7 cellular contexts compared by ENCODE assay signal in the genomic region with DNA sequence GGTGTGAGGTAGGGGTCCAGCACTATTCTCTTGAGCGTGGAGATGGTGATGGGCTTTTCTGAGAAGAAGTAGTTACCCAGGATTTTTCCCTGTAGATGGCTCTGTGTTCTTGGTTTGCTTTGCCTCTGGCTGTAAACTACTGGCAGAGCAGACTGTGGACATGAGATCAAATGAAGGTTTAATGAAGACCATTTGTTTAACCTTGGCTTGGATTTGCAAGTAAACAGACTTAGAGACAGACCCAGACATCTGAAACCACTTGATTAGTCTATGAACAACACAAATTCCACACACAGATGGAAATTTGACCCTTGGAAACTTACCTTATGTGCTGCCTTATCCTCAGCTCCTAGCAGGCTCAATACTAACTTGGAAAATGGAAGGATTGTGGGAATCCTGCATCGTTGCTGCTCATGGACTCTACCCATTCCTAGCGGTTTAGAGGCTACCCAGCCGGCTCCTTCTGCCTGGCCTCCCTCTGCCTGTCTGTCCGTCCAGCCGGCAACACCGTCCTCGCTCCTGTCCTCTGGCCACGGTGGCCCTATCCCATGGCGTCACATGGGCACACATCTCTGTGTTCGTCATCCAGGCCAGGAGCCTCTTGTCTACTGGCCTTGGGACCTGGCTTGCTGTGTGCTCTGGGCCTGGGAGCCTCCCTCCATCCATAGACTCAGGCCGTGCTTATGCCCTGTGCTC. TPM values are rescaled to one million over a fixed set of nuclear protein-coding genes. Genes with fewer than 3 reads are reported as not detected.
DNase-seq lines count a peak whose midpoint lies in the region; ATAC-seq and TF ChIP-seq lines count a peak whose summit lies in the region.
"Not testable (repeated sequence)": the region's sequence is repeated elsewhere in the genome, so short reads cannot be mapped to it uniquely, and the experiment has no call there.

No MANE protein-coding gene starts in this region.

- H3F3A ChIP-seq in GM23248 (ENCODE audit: insufficient read depth) = not testable (repeated sequence)

- not testable (repeated sequence) for H3K4me3 Mint-ChIP-seq in WTC11

- DNase-seq in GM23248 (peak; percentile 0), WTC11 (ENCODE audit: low spot score) (peak; percentile 4), fibroblast of villous mesenchyme (ENCODE audit: low read depth) (peak; percentile 19), left cardiac atrium (peak; percentile 12), left lobe of liver (ENCODE audit: low spot score) (peak; percentile 28), psoas muscle (peak; percentile 16 to 51), suprapubic skin (ENCODE audit: low spot score in 2 of 2) (peak in 1 of 2 donors; percentile 60)

- intact Hi-C loops in left cardiac atrium (cut with DNase I); psoas muscle (cut with DNase I): not testable (repeated sequence)

- in situ Hi-C loops in GM23248 (cut with MboI) = not testable (repeated sequence)

- not testable (repeated sequence) for H3K9me3 ChIP-seq in GM23248 (ENCODE audit: low read depth); psoas muscle; suprapubic skin

- TF ChIP-seq EP300 in suprapubic skin (IDR thresholded peaks at IDR 0.05) = not testable (repeated sequence)

- not testable (repeated sequence) for H3K27ac ChIP-seq in GM23248, psoas muscle
- H3K27ac ChIP-seq in suprapubic skin = peak overlapping the region; percentile 48

- not testable (repeated sequence) for H3K36me3 ChIP-seq in GM23248 (ENCODE audit: low read depth); psoas muscle (ENCODE audit: insufficient read depth in 1 of 2, low read depth in 1 of 2); suprapubic skin

- not testable (repeated sequence) for TF ChIP-seq CTCF in WTC11 (IDR thresholded peaks at IDR 0.05); fibroblast of villous mesenchyme (IDR thresholded peaks at IDR 0.05; ENCODE audit: insufficient read depth, low read depth, low read length); psoas muscle (IDR thresholded peaks at IDR 0.05); suprapubic skin (IDR thresholded peaks at IDR 0.05)

- not testable (repeated sequence) for H3K4me1 Mint-ChIP-seq in WTC11

- not testable (repeated sequence) for H3K4me3 ChIP-seq in GM23248; fibroblast of villous mesenchyme (ENCODE audit: low read depth, low read length); psoas muscle; suprapubic skin

- POLR2A ChIA-PET in WTC11 (lab: Charles Lee) = not testable (repeated sequence)

- not testable (repeated sequence) for H3K27me3 Mint-ChIP-seq in WTC11 (ENCODE audit: low read depth)

- not testable (repeated sequence) for H3K79me2 ChIP-seq in GM23248 (ENCODE audit: insufficient read depth)

- not testable (repeated sequence) for ATAC-seq in WTC11, left lobe of liver
- ATAC-seq in left cardiac atrium (peak in 1 of 2 donors; percentile 28), psoas muscle (peak in 1 of 4 donors; percentile 23)

- not testable (repeated sequence) for H3K27ac Mint-ChIP-seq in WTC11

- not testable (repeated sequence) for H3K27me3 ChIP-seq in GM23248 (replicated peaks; ENCODE audit: insufficient read depth); psoas muscle (ENCODE audit: insufficient read depth in 3 of 3, low read length in 2 of 3); suprapubic skin

- not testable (repeated sequence) for H3K4me2 ChIP-seq in GM23248 (ENCODE audit: unreplicated experiment)

- whole genome bisulfite sequencing in GM23248 (ENCODE audit: low coverage in 1 of 2, low lambda C conversion rate in 2 of 2, missing lambda C conversion rate in 2 of 2), 2 experiments = 24 to 32% methylated on average over 10 to 11 of the region's 12 CpGs
- WGBS in psoas muscle, 3 donors = 87 to 94% (median 91%) methylated on average over 8 to 12 of the region's 12 CpGs
- no CpG with 5 or more reads among the region's 12 CpGs for WGBS in suprapubic skin

- H2AFZ ChIP-seq in GM23248 = not testable (repeated sequence)

- not testable (repeated sequence) for H3K36me3 Mint-ChIP-seq in WTC11

- CTCF ChIA-PET in WTC11 (lab: Charles Lee) = not testable (repeated sequence)

- H3K9me2 ChIP-seq in GM23248 (ENCODE audit: insufficient read depth) = not testable (repeated sequence)

- TF ChIP-seq POLR2A in suprapubic skin (IDR thresholded peaks at IDR 0.05) = not testable (repeated sequence)

- not testable (repeated sequence) for H3K4me1 ChIP-seq in GM23248 (ENCODE audit: insufficient read depth); psoas muscle; suprapubic skin

- not testable (repeated sequence) for H4K20me1 ChIP-seq in GM23248 (ENCODE audit: insufficient read depth)

- H3K9ac ChIP-seq in GM23248 = not testable (repeated sequence)

- not testable (repeated sequence) for H3K9me3 Mint-ChIP-seq in WTC11

RNA-seq across cellular contexts. Expression of a gene that starts 50.0 kb away (rescaled TPM):
- under 0.01 and 0.25 TPM in 2 replicates for total RNA-seq in GM23248 (2014; rRNA removed; shearing (Covaris generic))
- polyA plus RNA-seq in GM23248 (2016; fragmentation: Nextera tagmentation; extraction: Ambion mirVana) = not detected in 2 replicates
- 5.8 to 9.0 TPM (median 5.9 TPM) in 3 replicates for total RNA-seq in WTC11 (2021)
- 0.43 and 0.64 TPM in 2 replicates for total RNA-seq in fibroblast of villous mesenchyme
- 1 to 10 TPM; 6.1 to 6.4 TPM for total RNA-seq in left cardiac atrium
- total RNA-seq in left lobe of liver = 3.8 TPM
- 1 to 10 TPM in 3 of 4 donors, under 1 TPM in 1; 0.69 to 5.9 (median 2.6) TPM for total RNA-seq in psoas muscle
- polyA plus RNA-seq in psoas muscle = 1 to 10 TPM in 2 of 3 donors, under 1 TPM in 1; 0.27 to 1.6 (median 1.0) TPM
- 10 to 100 TPM in 3 of 4 donors, 1 to 10 TPM in 1; 5.1 to 13.5 (median 10.8) TPM for total RNA-seq in suprapubic skin

RNA-seq across cellular contexts. Expression of a gene that starts 57.2 kb away (rescaled TPM):
- 39.6 and 45.7 TPM in 2 replicates for total RNA-seq in GM23248 (2014; rRNA removed; shearing (Covaris generic))
- polyA plus RNA-seq in GM23248 (2016; fragmentation: Nextera tagmentation; extraction: Ambion mirVana) (49.1 and 50.9 TPM in 2 replicates), psoas muscle (100 to 1,000 TPM in 1 of 3 donors, 10 to 100 TPM in 1, 1 to 10 TPM in 1; 8.6 to 188 (median 10.7) TPM)
- total RNA-seq in WTC11 (2021) (29.5 to 39.0 TPM (median 32.9 TPM) in 3 replicates), fibroblast of villous mesenchyme (34.8 and 52.7 TPM in 2 replicates), left cardiac atrium (10 to 100 TPM in 1 of 2 donors, 1 to 10 TPM in 1; 8.9 to 75.9 TPM), left lobe of liver (41.2 TPM), psoas muscle (10 to 100 TPM in 2 of 4 donors, 1 to 10 TPM in 2; 6.7 to 13.8 (median 10.6) TPM), suprapubic skin (10 to 100 TPM in 1 of 4 donors, 1 to 10 TPM in 3; 1.6 to 44.7 (median 7.3) TPM)
